Comparison of ENCODE assay signal across 8 cellular contexts in the genomic region with DNA sequence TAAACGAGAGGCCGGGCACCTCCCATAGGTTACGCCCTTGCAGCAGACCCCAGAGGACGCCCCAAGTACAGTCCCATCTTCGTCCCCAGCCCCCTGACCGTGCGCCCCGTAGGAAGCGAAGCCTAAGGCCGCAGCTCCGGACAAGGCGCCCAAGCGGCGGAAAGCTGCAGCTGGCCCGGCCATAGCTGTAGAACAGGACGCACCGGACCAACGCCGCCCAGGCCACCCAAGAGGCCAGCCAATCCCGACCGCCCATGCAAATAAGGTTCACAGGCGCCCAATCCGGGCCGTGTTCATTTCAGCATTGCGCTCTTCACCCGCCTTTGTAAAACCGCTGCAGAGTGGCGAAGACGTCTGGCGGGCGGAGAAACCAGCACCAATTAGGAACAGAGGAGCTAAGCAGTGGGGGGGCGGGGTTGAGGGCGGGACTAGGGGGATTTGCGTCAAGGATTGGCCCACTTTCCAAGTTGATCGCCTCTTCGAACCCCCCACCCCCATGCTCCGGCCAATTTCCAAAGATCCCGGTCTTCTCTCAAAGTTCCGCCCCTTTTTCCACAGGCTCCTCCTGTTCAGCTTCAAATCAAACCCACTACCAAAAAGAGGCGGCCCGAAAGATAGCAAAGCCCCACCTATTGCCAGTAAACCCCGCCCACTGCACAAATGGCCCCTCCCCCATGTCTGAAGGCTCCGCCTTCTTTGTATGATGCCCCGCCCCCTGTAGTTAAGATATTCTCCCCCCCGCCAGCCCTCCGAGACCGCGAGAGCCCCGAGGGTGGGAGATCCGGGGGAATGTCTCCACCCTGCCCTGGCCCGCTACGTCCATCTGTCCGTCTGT. TPM values are rescaled to one million over a fixed set of nuclear protein-coding genes. Genes with fewer than 3 reads are reported as not detected.
DNase-seq lines count a peak whose midpoint lies in the region; ATAC-seq and FAIRE-seq lines count a peak whose summit lies in the region.

Gene TMEM256 (minus strand): TSS at position 196 of the 835 bp plus-strand sequence. CDS start 13 bp downstream, at position 183.

- peak within 1 kb of the TSS; percentile 95 for H3K27ac Mint-ChIP-seq in activated CD8-positive, alpha-beta memory T cell treated with anti-CD3 and anti-CD28 coated beads, Interleukin-2, amount 10 ng/mL, durations not matched to agents 7 days and 5 days

- peak within 1 kb of the TSS; percentile 88 for H3K4me3 Mint-ChIP-seq in activated CD8-positive, alpha-beta memory T cell treated with anti-CD3 and anti-CD28 coated beads, Interleukin-2, amount 10 ng/mL, durations not matched to agents 7 days and 5 days

- no peaks in the 10 kb centered on the region for H3K9me3 Mint-ChIP-seq in activated CD8-positive, alpha-beta memory T cell treated with anti-CD3 and anti-CD28 coated beads, Interleukin-2, amount 10 ng/mL, durations not matched to agents 7 days and 5 days (ENCODE audit: low read depth)

- H2AK5ac ChIP-seq in mesenchymal stem cell (ENCODE audit: low read length, severe bottlenecking), result peak within 1 kb of the TSS; percentile 31

- H3K79me1 ChIP-seq in mesenchymal stem cell (replicated peaks; ENCODE audit: low read length, poor library complexity, severe bottlenecking), result peaks cover 13% of the 10 kb centered on the region

- peak; percentile 98 for FAIRE-seq in HTR-8/SVneo (lab: Jason Lieb, UNC)

- peak within 1 kb of the TSS; percentile 84 for H2AFZ ChIP-seq in mesenchymal stem cell (ENCODE audit: low read depth, low read length)

- peaks cover 15% of the 10 kb centered on the region for H3K4me1 Mint-ChIP-seq in activated CD8-positive, alpha-beta memory T cell treated with anti-CD3 and anti-CD28 coated beads, Interleukin-2, amount 10 ng/mL, durations not matched to agents 7 days and 5 days

- peak within 1 kb of the TSS; percentile 65 for H4K91ac ChIP-seq in mesenchymal stem cell (ENCODE audit: low read length)

- H3K36me3 ChIP-seq in NT2/D1 (ENCODE audit: insufficient read depth, insufficient read length, low read length) (peaks cover 14% of the 10 kb centered on the region), endocrine pancreas (ENCODE audit: control insufficient read depth, insufficient read depth, low read length) (no peaks in the 10 kb centered on the region), mesenchymal stem cell (ENCODE audit: control insufficient read depth in 1 of 2, insufficient read depth in 2 of 2, low read depth in 1 of 2, low read length in 2 of 2) (peaks cover 7 to 11% of the 10 kb centered on the region in 2 experiments)

- H4K8ac ChIP-seq in mesenchymal stem cell (ENCODE audit: low read length), result peak within 1 kb of the TSS; percentile 99

- H3K9me3 ChIP-seq in NT2/D1 (ENCODE audit: insufficient read depth, low read length) (no peaks in the 10 kb centered on the region), endocrine pancreas (ENCODE audit: control insufficient read depth, low read length) (no peaks in the 10 kb centered on the region), mesenchymal stem cell (ENCODE audit: control insufficient read depth, low read length) (no peaks in the 10 kb centered on the region)

- H2BK15ac ChIP-seq in mesenchymal stem cell (ENCODE audit: low read depth, poor library complexity, severe bottlenecking), result peak within 1 kb of the TSS; percentile 80

- peak within 1 kb of the TSS; percentile 84 for H3K4me2 ChIP-seq in mesenchymal stem cell (ENCODE audit: low read length, poor library complexity, severe bottlenecking)

- H3K18ac ChIP-seq in mesenchymal stem cell (ENCODE audit: low read depth in 1 of 2, low read length in 2 of 2), result peak within 1 kb of the TSS; percentile 95 to 96

- H3K9ac ChIP-seq in NT2/D1 (ENCODE audit: insufficient read length, low read depth) (peak within 1 kb of the TSS; percentile 90), endocrine pancreas (ENCODE audit: control insufficient read depth, insufficient read depth, low read length) (peak within 1 kb of the TSS; percentile 60), mesenchymal stem cell (ENCODE audit: low read length) (peak within 1 kb of the TSS; percentile 91)

- peaks cover 9% of the 10 kb centered on the region for H3K27me3 Mint-ChIP-seq in activated CD8-positive, alpha-beta memory T cell treated with anti-CD3 and anti-CD28 coated beads, Interleukin-2, amount 10 ng/mL, durations not matched to agents 7 days and 5 days

- H3K4me3 ChIP-seq in NT2/D1 (ENCODE audit: insufficient read length, low read depth) (peak within 1 kb of the TSS; percentile 78), endocrine pancreas (ENCODE audit: control insufficient read depth, insufficient read depth, low read length) (no peak within 1 kb of the TSS), mesenchymal stem cell (ENCODE audit: insufficient read depth in 1 of 2, low read depth in 1 of 2, low read length in 2 of 2) (peak within 1 kb of the TSS; percentile 80 to 90)

- peak; percentile 90 for ATAC-seq in GM21367 (IDR thresholded peaks at IDR 0.05; ENCODE audit: unreplicated experiment)
- peak; percentile 94 for ATAC-seq in activated CD8-positive, alpha-beta memory T cell treated with anti-CD3 and anti-CD28 coated beads, Interleukin-2, amount 10 ng/mL, durations not matched to agents 7 days and 5 days

- peak within 1 kb of the TSS in 1 of 2 experiments; percentile 76 for H3K4ac ChIP-seq in mesenchymal stem cell (ENCODE audit: low read depth in 1 of 2, low read length in 2 of 2)

- H3K27me3 ChIP-seq in NT2/D1 (ENCODE audit: insufficient read depth, insufficient read length) (no peaks in the 10 kb centered on the region), endocrine pancreas (ENCODE audit: control insufficient read depth, insufficient read depth, low read length) (no peaks in the 10 kb centered on the region), mesenchymal stem cell (ENCODE audit: control insufficient read depth in 1 of 2, insufficient read depth in 1 of 2, low read length in 2 of 2) (no peaks in the 10 kb centered on the region)

- peak within 1 kb of the TSS in 1 of 2 experiments; percentile 97 for H3K23ac ChIP-seq in mesenchymal stem cell (ENCODE audit: low read length in 2 of 2)

- CTCF ChIA-PET in activated CD8-positive, alpha-beta memory T cell treated with anti-CD3 and anti-CD28 coated beads, Interleukin-2, amount 10 ng/mL, durations not matched to agents 7 days and 5 days (lab: Charles Lee), result interaction anchor here (0.6 to 4.0 kb wide), 11 partner anchors 11 to 283 kb away, joined by 3 to 34 read pairs (median 3); partner anchors contain the start of genes TMEM102 and TP53

- peak within 1 kb of the TSS; percentile 62 to 81 for H3K14ac ChIP-seq in mesenchymal stem cell (ENCODE audit: low read length in 2 of 2)

- peak within 1 kb of the TSS; percentile 97 for H3K27ac ChIP-seq in mesenchymal stem cell (ENCODE audit: low read length, poor library complexity, severe bottlenecking)

- peak within 1 kb of the TSS; percentile 75 for H2BK120ac ChIP-seq in mesenchymal stem cell (ENCODE audit: low read depth, low read length)

- no peaks in the 10 kb centered on the region for H3K36me3 Mint-ChIP-seq in activated CD8-positive, alpha-beta memory T cell treated with anti-CD3 and anti-CD28 coated beads, Interleukin-2, amount 10 ng/mL, durations not matched to agents 7 days and 5 days

- under 1% methylated on average over 52 of the region's 53 CpGs for WGBS in mesenchymal stem cell

- DNase-seq in COLO668 (lab: John Stamatoyannopoulos, UW; ENCODE audit: unreplicated experiment) (peak; percentile 91), HTR-8/SVneo (ENCODE audit: insufficient read length, low spot score) (peak; percentile 99), NT2/D1 (ENCODE audit: low read depth, low spot score) (peak; percentile 95), mesenchymal stem cell (peak; percentile 100)
- peak; percentile 99 for DNase-seq in activated CD8-positive, alpha-beta memory T cell treated with anti-CD3 and anti-CD28 coated beads, Interleukin-2, amount 10 ng/mL, durations not matched to agents 7 days and 5 days
- peak; percentile 89 for DNase-seq in stimulated activated CD8-positive, alpha-beta memory T cell treated with anti-CD3 and anti-CD28 coated beads, Interleukin-12 subunit alpha, Interleukin-12 subunit beta, amount 100 ng/mL, for 4 hours (ENCODE audit: low read depth)

- H2BK5ac ChIP-seq in mesenchymal stem cell (ENCODE audit: low read depth, low read length, poor library complexity, severe bottlenecking), result peak within 1 kb of the TSS; percentile 82

- no peaks in the 10 kb centered on the region for H3K4me1 ChIP-seq in NT2/D1 (ENCODE audit: insufficient read depth, insufficient read length)
- peaks cover 6% of the 10 kb centered on the region for H3K4me1 ChIP-seq in endocrine pancreas (ENCODE audit: control insufficient read depth, insufficient read depth, low read length)
- peaks cover 20% of the 10 kb centered on the region for H3K4me1 ChIP-seq in mesenchymal stem cell (ENCODE audit: control insufficient read depth, insufficient read depth, low read depth, low read length)

- peak within 1 kb of the TSS in 1 of 2 experiments; percentile 88 for H2BK12ac ChIP-seq in mesenchymal stem cell (ENCODE audit: low read length in 2 of 2)

RNA-seq across cellular contexts. Expression of gene TMEM256, which starts in this region (rescaled TPM):
- total RNA-seq in activated CD8-positive, alpha-beta memory T cell treated with anti-CD3 and anti-CD28 coated beads, Interleukin-2, amount 10 ng/mL, durations not matched to agents 7 days and 5 days, result 10 to 100 TPM; 47.5 to 56.1 TPM
- 103 TPM for polyA plus RNA-seq in mesenchymal stem cell (2013, experiment 1 of 2)
- 106 TPM for polyA plus RNA-seq in mesenchymal stem cell (2013, experiment 2 of 2)
